In genomic region chr3:37741644-37742043, GRCh38 we compare ENCODE assay signal across 8 cellular contexts.
DNase-seq lines count a peak whose midpoint lies in the region; ATAC-seq, FAIRE-seq and TF ChIP-seq lines count a peak whose summit lies in the region.

No MANE protein-coding gene starts in this region.

- no peak for FAIRE-seq in GM12892 (lab: Jason Lieb, UNC)

- H3K27ac ChIP-seq in C4-2B (no peak overlapping the region), coronary artery (peak overlapping the region in 1 of 2 donors; percentile 43)

- H3K4me3 ChIP-seq in coronary artery, result no peak overlapping the region

- ATAC-seq in GM18858 (IDR thresholded peaks at IDR 0.05; ENCODE audit: unreplicated experiment) (no peak), GM21367 (IDR thresholded peaks at IDR 0.05; ENCODE audit: unreplicated experiment) (no peak)

- DNase-seq in NCI-H1092 treated with DMSO at 0.1 percent for 48 hours (lab: John Stamatoyannopoulos, UW), result peak; percentile 33
- no peak for DNase-seq in coronary artery (ENCODE audit: low spot score)
- DNase-seq in mucosa of gallbladder (ENCODE audit: low spot score), result peak; percentile 22
- no peak for DNase-seq in GM12892 (ENCODE audit: insufficient read length)
- no peak for DNase-seq in hippocampal formation (lab: John Stamatoyannopoulos, UW)

- no peak for TF ChIP-seq POLR2A in GM12892 (IDR thresholded peaks at IDR 0.05; ENCODE audit: low read depth, low read length)

- peak; percentile 73 for TF ChIP-seq CTCF in C4-2B (conservative IDR thresholded peaks at IDR 0.05)
- peak; percentile 23 for TF ChIP-seq CTCF in coronary artery (IDR thresholded peaks at IDR 0.05)

Comparison
In these comparisons a context has a peak if more than half of its experiments do, and no peak if none do; other contexts are left out.
1. DNase-seq: peak in NCI-H1092 treated with DMSO at 0.1 percent for 48 hours (single experiment) and mucosa of gallbladder (single experiment); none in coronary artery (single experiment), GM12892 (single experiment) and hippocampal formation (0 of 2).